8 cellular contexts compared by ENCODE assay signal in the genomic region with DNA sequence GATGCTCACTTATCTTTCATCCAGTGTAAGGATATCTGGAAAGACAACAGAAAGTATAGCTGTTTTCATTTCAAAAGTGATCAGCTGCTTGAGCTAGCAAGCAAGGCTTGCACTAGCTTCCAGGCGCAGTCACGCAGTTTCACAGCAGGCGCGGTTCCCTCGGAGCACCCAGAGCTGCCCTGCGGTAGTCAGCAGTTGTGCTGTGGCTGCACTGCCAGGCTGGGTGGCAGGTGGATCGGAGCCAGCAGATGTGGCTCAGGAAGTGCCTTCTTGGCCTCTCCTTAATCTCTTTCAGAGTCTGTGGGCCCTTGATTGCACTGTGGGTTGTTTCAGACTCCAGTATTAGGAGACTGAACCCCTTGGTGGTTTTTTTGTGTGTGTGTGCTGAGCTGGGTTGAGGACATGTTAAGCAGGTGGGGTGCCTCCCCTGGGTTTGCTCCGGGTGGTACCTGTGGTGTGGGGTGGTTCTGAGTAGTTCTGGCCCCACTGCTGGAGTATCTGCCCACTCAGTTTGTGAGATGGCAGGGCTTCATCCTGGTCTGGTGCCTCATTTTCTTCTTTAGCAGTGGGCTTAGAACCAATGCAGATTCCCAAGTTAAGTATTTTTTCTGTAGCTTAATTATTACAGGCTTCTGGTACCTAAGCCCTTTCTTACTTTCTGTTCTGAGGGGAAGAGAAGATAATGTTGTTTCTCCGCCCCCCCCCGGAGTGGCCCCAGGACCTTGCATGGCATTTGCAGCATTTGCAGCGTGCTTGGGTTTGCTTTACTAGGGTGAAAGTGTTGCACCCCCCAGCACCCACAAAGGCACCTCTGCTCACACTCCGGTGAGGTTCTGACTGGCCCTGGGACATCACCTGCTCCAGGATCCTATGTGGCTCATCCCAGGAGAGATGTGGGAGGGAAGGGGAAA. TPM values are rescaled to one million over a fixed set of nuclear protein-coding genes. Genes with fewer than 3 reads are reported as not detected.
A peak's percentile ranks its signal among the peaks of the same experiment; 100 is the strongest.
DNase-seq lines count a peak whose midpoint lies in the region; ATAC-seq and TF ChIP-seq lines count a peak whose summit lies in the region.

No MANE protein-coding gene starts in this region.

- peak overlapping the region; percentile 67 for H3K27ac Mint-ChIP-seq in activated CD4-positive, alpha-beta T cell treated with anti-CD3 and anti-CD28 coated beads, Interleukin-2, amount 10 ng/mL, durations not matched to agents 7 days and 5 days

- H3K4me1 ChIP-seq in upper lobe of left lung = peaks cover 35 to 51% (median 45%) of the 10 kb centered on the region in 4 donors

- no peaks in the 10 kb centered on the region for H3K27me3 ChIP-seq in upper lobe of left lung

- no peak for TF ChIP-seq CTCF in upper lobe of left lung (IDR thresholded peaks at IDR 0.05)

- 74 to 83% methylated on average over 10 to 12 of the region's 12 CpGs for WGBS in upper lobe of left lung, 2 donors

- peak overlapping the region; percentile 23 for H3K4me3 Mint-ChIP-seq in activated CD4-positive, alpha-beta T cell treated with anti-CD3 and anti-CD28 coated beads, Interleukin-2, amount 10 ng/mL, durations not matched to agents 7 days and 5 days

- peak; percentile 48 for DNase-seq in D341Med (ENCODE audit: low spot score)
- DNase-seq in activated CD4-positive, alpha-beta T cell treated with anti-CD3 and anti-CD28 coated beads, Interleukin-2, amount 10 ng/mL, durations not matched to agents 7 days and 5 days = peak; percentile 68
- DNase-seq in myocyte (ENCODE audit: low read depth) = peak; percentile 82
- DNase-seq in hippocampal formation (lab: John Stamatoyannopoulos, UW) = no peak
- no peak for DNase-seq in upper lobe of left lung
- no peak for DNase-seq in HuH-7.5 (ENCODE audit: low spot score)
- no peak for DNase-seq in caudate nucleus (lab: John Stamatoyannopoulos, UW)

- peaks cover 0 to 6% (median 3%) of the 10 kb centered on the region in 4 donors for H3K36me3 ChIP-seq in upper lobe of left lung

- no peak for TF ChIP-seq EP300 in upper lobe of left lung (IDR thresholded peaks at IDR 0.05)

- CTCF ChIA-PET in activated CD4-positive, alpha-beta T cell treated with anti-CD3 and anti-CD28 coated beads, Interleukin-2, amount 10 ng/mL, durations not matched to agents 7 days and 5 days (lab: Charles Lee) = interaction anchor here (1.0 to 1.8 kb wide), 5 partner anchors 8 to 602 kb away, joined by 3 to 5 read pairs (median 3); no protein-coding TSS in a partner anchor

- POLR2A ChIA-PET in activated CD4-positive, alpha-beta T cell treated with anti-CD3 and anti-CD28 coated beads, Interleukin-2, amount 10 ng/mL, durations not matched to agents 7 days and 5 days (lab: Charles Lee) = no interaction called here

- H3K27ac ChIP-seq in upper lobe of left lung = no peak overlapping the region
- H3K27ac ChIP-seq in caudate nucleus (ENCODE audit: low read depth, low read length) = no peak overlapping the region

- H3K4me3 ChIP-seq in upper lobe of left lung = no peak overlapping the region

- H3K36me3 Mint-ChIP-seq in activated CD4-positive, alpha-beta T cell treated with anti-CD3 and anti-CD28 coated beads, Interleukin-2, amount 10 ng/mL, durations not matched to agents 7 days and 5 days (ENCODE audit: low read depth) = peaks cover 21% of the 10 kb centered on the region

- H3K9me3 ChIP-seq in upper lobe of left lung = no peaks in the 10 kb centered on the region

- peaks cover 77% of the 10 kb centered on the region for H3K4me1 Mint-ChIP-seq in activated CD4-positive, alpha-beta T cell treated with anti-CD3 and anti-CD28 coated beads, Interleukin-2, amount 10 ng/mL, durations not matched to agents 7 days and 5 days

- H3K27me3 Mint-ChIP-seq in activated CD4-positive, alpha-beta T cell treated with anti-CD3 and anti-CD28 coated beads, Interleukin-2, amount 10 ng/mL, durations not matched to agents 7 days and 5 days = no peaks in the 10 kb centered on the region

- TF ChIP-seq POLR2A in upper lobe of left lung (IDR thresholded peaks at IDR 0.05) = no peak

- H3K9me3 Mint-ChIP-seq in activated CD4-positive, alpha-beta T cell treated with anti-CD3 and anti-CD28 coated beads, Interleukin-2, amount 10 ng/mL, durations not matched to agents 7 days and 5 days = no peaks in the 10 kb centered on the region

- peak; percentile 30 for ATAC-seq in HG03457 (IDR thresholded peaks at IDR 0.05; ENCODE audit: unreplicated experiment)
- no peak for ATAC-seq in upper lobe of left lung (ENCODE audit: low FRiP score in 2 of 2)

RNA-seq across cellular contexts. Expression of gene TENT4A, which starts 16.4 kb away (rescaled TPM):
- total RNA-seq in activated CD4-positive, alpha-beta T cell treated with anti-CD3 and anti-CD28 coated beads, Interleukin-2, amount 10 ng/mL, durations not matched to agents 7 days and 5 days = 10 to 100 TPM; 37.4 to 41.9 TPM
- total RNA-seq in myocyte = 6.7 and 11.1 TPM in 2 replicates
- polyA plus RNA-seq in myocyte (2012) = 16.2 TPM
- 10 to 100 TPM; 19.7 to 44.0 (median 27.3) TPM for total RNA-seq in upper lobe of left lung

Comparison
In these comparisons a context has a peak if more than half of its experiments do, and no peak if none do; other contexts are left out.
1. DNase-seq: peak in D341Med (single experiment), activated CD4-positive, alpha-beta T cell treated with anti-CD3 and anti-CD28 coated beads, Interleukin-2, amount 10 ng/mL, durations not matched to agents 7 days and 5 days (single experiment) and myocyte (single experiment); none in hippocampal formation (0 of 2), upper lobe of left lung (0 of 2), HuH-7.5 (single experiment) and caudate nucleus (0 of 61).